In genomic region chr14:28767239-28767850, GRCh38 we compare ENCODE assay signal across 15 cellular contexts. TPM values are rescaled to one million over a fixed set of nuclear protein-coding genes. Genes with fewer than 3 reads are reported as not detected.
DNase-seq lines count a peak whose midpoint lies in the region; ATAC-seq, FAIRE-seq and TF ChIP-seq lines count a peak whose summit lies in the region.
"Had no signal": no experiment of that assay in that cellular context is flagged by ENCODE, and none has a peak within 500 bp of the region (broad histone marks: within the 10 kb centered on the region; RNA-seq: fewer than 3 reads in every experiment).

No MANE protein-coding gene starts in this region.

- DNase-seq in A549 (ENCODE audit: low read depth in 1 of 2, low spot score in 1 of 2) (no peak), COLO668 (lab: John Stamatoyannopoulos, UW; ENCODE audit: unreplicated experiment) (peak; percentile 83), activated B cell treated with CpG ODN at 0.5 μM for 24 hours (no peak), left kidney (ENCODE audit: low read depth, low spot score) (peak; percentile 15), vagina (ENCODE audit: extremely low spot score in 2 of 2) (no peak), GM20000 (ENCODE audit: low spot score) (no peak)
- no peak for DNase-seq in stimulated activated effector memory CD8-positive, alpha-beta T cell treated with anti-CD3 and anti-CD28 coated beads, Interleukin-12 subunit alpha, Interleukin-12 subunit beta, amount 100 ng/mL, for 72 hours (ENCODE audit: low spot score in 2 of 2)
- DNase-seq: activated T-cell treated with anti-CD3 and anti-CD28 coated beads for 4 hours, Caco-2, NCI-H1930 had no signal

- H3K36me3 Mint-ChIP-seq in activated B cell treated with CpG ODN at 0.5 μM for 24 hours (ENCODE audit: low read depth) = peaks cover 4% of the 10 kb centered on the region
- peaks cover 11% of the 10 kb centered on the region for H3K36me3 Mint-ChIP-seq in stimulated activated effector memory CD8-positive, alpha-beta T cell treated with anti-CD3 and anti-CD28 coated beads, Interleukin-12 subunit alpha, Interleukin-12 subunit beta, amount 100 ng/mL, for 72 hours
- H3K36me3 Mint-ChIP-seq in activated T-helper 17 cell treated with anti-CD3 and anti-CD28 coated beads, Interleukin-2, amount 50 U/mL, for 72 hours (ENCODE audit: low read depth) = peaks cover 23% of the 10 kb centered on the region

- no peak for ATAC-seq in A549
- ATAC-seq in activated B cell treated with CpG ODN at 0.5 μM for 24 hours (ENCODE audit: low read depth) = no peak
- no peak for ATAC-seq in stimulated activated effector memory CD8-positive, alpha-beta T cell treated with anti-CD3 and anti-CD28 coated beads, Interleukin-12 subunit alpha, Interleukin-12 subunit beta, amount 100 ng/mL, for 72 hours
- no peak for ATAC-seq in activated T-helper 17 cell treated with anti-CD3 and anti-CD28 coated beads, Interleukin-2, amount 50 U/mL, for 72 hours (replicated peaks)
- ATAC-seq: Panc1 had no signal

- POLR2A ChIA-PET in A549 (lab: Yijun Ruan, JAX) = no interaction called here
- POLR2A ChIA-PET in activated B cell treated with CpG ODN at 0.5 μM for 24 hours (lab: Charles Lee) = no interaction called here

- no peak for TF ChIP-seq CTCF in A549 (IDR thresholded peaks at IDR 0.05)
- no peak for TF ChIP-seq CTCF in activated B cell treated with CpG ODN at 0.5 μM for 24 hours (IDR thresholded peaks at IDR 0.05)
- TF ChIP-seq CTCF in vagina (IDR thresholded peaks at IDR 0.05) = no peak
- TF ChIP-seq CTCF in GM20000 (IDR thresholded peaks at IDR 0.05; ENCODE audit: extremely low read depth, missing control alignments) = no peak

- no peaks in the 10 kb centered on the region for H3K36me3 ChIP-seq in vagina
- H3K36me3 ChIP-seq: cardiac muscle cell had no signal

- H3K9me3 Mint-ChIP-seq in activated B cell treated with CpG ODN at 0.5 μM for 24 hours = peaks cover 2% of the 10 kb centered on the region
- H3K9me3 Mint-ChIP-seq in stimulated activated effector memory CD8-positive, alpha-beta T cell treated with anti-CD3 and anti-CD28 coated beads, Interleukin-12 subunit alpha, Interleukin-12 subunit beta, amount 100 ng/mL, for 72 hours = peaks cover 12% of the 10 kb centered on the region
- no peaks in the 10 kb centered on the region for H3K9me3 Mint-ChIP-seq in activated T-helper 17 cell treated with anti-CD3 and anti-CD28 coated beads, Interleukin-2, amount 50 U/mL, for 72 hours

- H3K4me1 ChIP-seq in A549 (no peaks in the 10 kb centered on the region), vagina (peaks cover 8% of the 10 kb centered on the region)
- H3K4me1 ChIP-seq: Caco-2 had no signal

- H3K4me2 ChIP-seq in A549 = peak overlapping the region; percentile 71

- no peak overlapping the region for H3K27ac Mint-ChIP-seq in activated B cell treated with CpG ODN at 0.5 μM for 24 hours
- no peak overlapping the region for H3K27ac Mint-ChIP-seq in stimulated activated effector memory CD8-positive, alpha-beta T cell treated with anti-CD3 and anti-CD28 coated beads, Interleukin-12 subunit alpha, Interleukin-12 subunit beta, amount 100 ng/mL, for 72 hours
- H3K27ac Mint-ChIP-seq in activated T-helper 17 cell treated with anti-CD3 and anti-CD28 coated beads, Interleukin-2, amount 50 U/mL, for 72 hours = no peak overlapping the region

- intact Hi-C loops in activated B cell treated with CpG ODN at 0.5 μM for 24 hours (cut with micrococcal nuclease) (no loop called here), vagina (cut with DNase I) (no loop called here)

- CTCF ChIA-PET in A549 (lab: Yijun Ruan, JAX) = interaction anchor here (1.2 kb wide), 1 partner anchor 14 kb away, joined by 4 read pairs; no protein-coding TSS in a partner anchor
- CTCF ChIA-PET in activated B cell treated with CpG ODN at 0.5 μM for 24 hours (lab: Charles Lee) = no interaction called here

- peaks cover 12% of the 10 kb centered on the region for H3K4me1 Mint-ChIP-seq in activated B cell treated with CpG ODN at 0.5 μM for 24 hours
- peaks cover 14% of the 10 kb centered on the region for H3K4me1 Mint-ChIP-seq in stimulated activated effector memory CD8-positive, alpha-beta T cell treated with anti-CD3 and anti-CD28 coated beads, Interleukin-12 subunit alpha, Interleukin-12 subunit beta, amount 100 ng/mL, for 72 hours
- H3K4me1 Mint-ChIP-seq in activated T-helper 17 cell treated with anti-CD3 and anti-CD28 coated beads, Interleukin-2, amount 50 U/mL, for 72 hours = peaks cover 4% of the 10 kb centered on the region

- no peaks in the 10 kb centered on the region for H3K9me3 ChIP-seq in A549
- no peaks in the 10 kb centered on the region for H3K9me3 ChIP-seq in vagina
- H3K9me3 ChIP-seq: Caco-2 had no signal

- TF ChIP-seq EP300 in A549 (IDR thresholded peaks at IDR 0.05) = no peak

- H3K4me3 ChIP-seq in A549 = peak overlapping the region; percentile 40
- no peak overlapping the region for H3K4me3 ChIP-seq in vagina

- H3K27me3 Mint-ChIP-seq in activated B cell treated with CpG ODN at 0.5 μM for 24 hours = peaks cover 50% of the 10 kb centered on the region
- H3K27me3 Mint-ChIP-seq in activated T-helper 17 cell treated with anti-CD3 and anti-CD28 coated beads, Interleukin-2, amount 50 U/mL, for 72 hours = peaks cover 46% of the 10 kb centered on the region

- H3K4me3 Mint-ChIP-seq in activated B cell treated with CpG ODN at 0.5 μM for 24 hours = peak overlapping the region; percentile 55
- no peak overlapping the region for H3K4me3 Mint-ChIP-seq in stimulated activated effector memory CD8-positive, alpha-beta T cell treated with anti-CD3 and anti-CD28 coated beads, Interleukin-12 subunit alpha, Interleukin-12 subunit beta, amount 100 ng/mL, for 72 hours
- no peak overlapping the region for H3K4me3 Mint-ChIP-seq in activated T-helper 17 cell treated with anti-CD3 and anti-CD28 coated beads, Interleukin-2, amount 50 U/mL, for 72 hours

- WGBS in A549 (ENCODE audit: missing lambda C conversion rate) = 73% methylated on average over 13 of the region's 76 CpGs

- H3K27me3 ChIP-seq in vagina = peaks cover 22% of the 10 kb centered on the region

- H3K27ac ChIP-seq in A549 = no peak overlapping the region
- no peak overlapping the region for H3K27ac ChIP-seq in vagina
- H3K27ac ChIP-seq: cardiac muscle cell, GM23248 had no signal

- TF ChIP-seq RAD21 in A549 (conservative IDR thresholded peaks at IDR 0.05 in 1 of 2, IDR thresholded peaks at IDR 0.05 in 1 of 2) = no peak

- TF ChIP-seq POLR2A in A549 (IDR thresholded peaks at IDR 0.05; ENCODE audit: low read length) = no peak
- no peak for TF ChIP-seq POLR2A in vagina (IDR thresholded peaks at IDR 0.05)

- FAIRE-seq in A549 (lab: Jason Lieb, UNC) = no peak
- FAIRE-seq: kidney had no signal

TF ChIP-seq in A549, 52 proteins besides CTCF, POLR2A, EP300 and RAD21:
- TF ChIP-seq ZNF302 (CRISPR knock-in tag; IDR thresholded peaks at IDR 0.05) (no peak), FOSB (CRISPR knock-in tag; IDR thresholded peaks at IDR 0.05) (no peak), CHD2 (IDR thresholded peaks at IDR 0.05; ENCODE audit: low read length, partially characterized antibody) (no peak), HOXB5 (CRISPR knock-in tag; IDR thresholded peaks at IDR 0.05) (no peak), KDM5A (IDR thresholded peaks at IDR 0.05) (no peak), JUN (IDR thresholded peaks at IDR 0.05) (no peak), FOXS1 (CRISPR knock-in tag; IDR thresholded peaks at IDR 0.05) (no peak), CEBPB (IDR thresholded peaks at IDR 0.05) (no peak), RARB (CRISPR knock-in tag; IDR thresholded peaks at IDR 0.05) (no peak), NFE2L2 (conservative IDR thresholded peaks at IDR 0.05; ENCODE audit: low read length) (no peak), CHD4 (IDR thresholded peaks at IDR 0.05; ENCODE audit: borderline replicate concordance) (no peak), MAZ (IDR thresholded peaks at IDR 0.05; ENCODE audit: borderline replicate concordance, low read depth, low read length) (no peak), MYC (IDR thresholded peaks at IDR 0.05; ENCODE audit: borderline replicate concordance, low read length) (no peak), HDAC2 (IDR thresholded peaks at IDR 0.05) (no peak)
TF ChIP-seq in A549: peak in this region for 0.

RNA-seq across cellular contexts. Expression of gene FOXG1, which starts 0.8 kb away (rescaled TPM):
- 0.01 and 0.04 TPM in 2 replicates for polyA plus RNA-seq in A549 (2011; rRNA removed)
- 0.04 and 0.05 TPM in 2 replicates for polyA plus RNA-seq in A549 (2012; cell fraction: cytosol; rRNA removed)
- 0.10 and 0.14 TPM in 2 replicates for polyA plus RNA-seq in A549 (2012; cell fraction: nucleus; rRNA removed)
- 0.07 to 1.1 TPM (median 0.10 TPM) in 3 replicates for polyA plus RNA-seq in A549 (2017; fragmentation: RNase III; extraction: RNeasy Plus Mini Kit Qiagen cat#74134 plus additional on column Dnase treatment)
- polyA minus RNA-seq in A549 (2011; rRNA and poly(A)+ RNA removed) = 0.05 TPM in 1 of 2 replicates, not detected in the other
- not detected in 2 replicates for total RNA-seq in activated B cell treated with CpG ODN at 0.5 μM for 24 hours
- total RNA-seq in activated T-helper 17 cell treated with anti-CD3 and anti-CD28 coated beads, Interleukin-2, amount 50 U/mL, for 72 hours = not detected
- total RNA-seq in vagina = not detected
- total RNA-seq: Caco-2, cardiac muscle cell, GM23248, kidney had no signal
- polyA plus RNA-seq: GM23248 had no signal

Comparison
In these comparisons a context has a peak if more than half of its experiments do, and no peak if none do; other contexts are left out.
1. DNase-seq: peak in COLO668 (single experiment) and left kidney (single experiment); none in A549 (0 of 2), activated B cell treated with CpG ODN at 0.5 μM for 24 hours (single experiment), stimulated activated effector memory CD8-positive, alpha-beta T cell treated with anti-CD3 and anti-CD28 coated beads, Interleukin-12 subunit alpha, Interleukin-12 subunit beta, amount 100 ng/mL, for 72 hours (0 of 2), vagina (0 of 2) and GM20000 (single experiment).